In the genomic region with DNA sequence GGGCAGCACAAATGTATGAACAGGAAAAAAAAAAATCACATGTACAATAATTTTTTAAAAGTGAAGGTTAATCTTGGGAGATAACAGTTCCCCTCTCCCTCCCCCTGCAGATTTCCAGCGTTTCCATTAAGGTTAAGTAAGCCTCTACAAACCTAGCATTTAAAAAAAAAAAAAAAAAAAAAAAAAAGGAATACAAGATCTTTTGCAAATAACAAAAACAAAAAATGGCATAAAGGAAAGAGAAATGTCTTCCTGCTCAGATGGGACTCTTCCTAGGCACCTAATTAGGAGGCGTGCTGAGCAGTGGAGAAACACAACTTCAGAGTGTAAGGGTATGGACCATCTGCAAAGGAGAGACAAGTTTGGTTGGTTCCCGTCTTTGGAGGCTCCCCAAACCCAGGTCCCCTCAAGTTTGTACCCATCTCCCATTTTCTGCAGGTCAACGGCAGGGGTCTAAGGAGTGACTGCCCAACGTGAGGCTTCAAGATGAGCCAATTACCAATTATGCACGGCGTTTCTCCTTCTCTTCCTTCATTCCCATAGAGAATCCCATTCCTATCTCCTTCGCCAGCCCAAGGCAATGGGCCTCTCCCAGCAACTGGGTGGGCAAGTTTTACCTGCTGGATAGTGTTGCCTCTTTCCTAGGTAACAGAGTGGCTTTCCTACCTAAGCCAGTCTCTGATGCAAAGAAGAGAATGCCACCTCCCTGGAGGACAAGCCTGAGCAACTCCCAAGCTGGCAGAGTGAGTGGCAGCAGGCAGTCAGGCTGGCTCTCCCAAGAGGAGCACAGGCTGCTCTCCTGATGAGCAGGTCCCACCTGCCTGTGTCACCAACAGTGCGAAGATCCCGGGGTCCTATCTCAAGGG, we compare ENCODE assay signal across 1 cellular context.
TF ChIP-seq lines count a peak whose summit lies in the region.

No MANE protein-coding gene starts in this region.

TF ChIP-seq in WTC11, 78 proteins besides CTCF, POLR2A, EP300 and RAD21 (continued from another document):
- TF ChIP-seq AFF4 (CRISPR knock-in tag; IDR thresholded peaks at IDR 0.05; ENCODE audit: borderline replicate concordance) = no peak
- no peak for TF ChIP-seq MXD4 (CRISPR knock-in tag; IDR thresholded peaks at IDR 0.05; ENCODE audit: borderline replicate concordance)
- TF ChIP-seq NFE2L1 (CRISPR knock-in tag; IDR thresholded peaks at IDR 0.05) = no peak
- TF ChIP-seq ZNF121 (CRISPR knock-in tag; IDR thresholded peaks at IDR 0.05) = no peak
- no peak for TF ChIP-seq CREM (CRISPR knock-in tag; IDR thresholded peaks at IDR 0.05)
- TF ChIP-seq, protein P1, sequence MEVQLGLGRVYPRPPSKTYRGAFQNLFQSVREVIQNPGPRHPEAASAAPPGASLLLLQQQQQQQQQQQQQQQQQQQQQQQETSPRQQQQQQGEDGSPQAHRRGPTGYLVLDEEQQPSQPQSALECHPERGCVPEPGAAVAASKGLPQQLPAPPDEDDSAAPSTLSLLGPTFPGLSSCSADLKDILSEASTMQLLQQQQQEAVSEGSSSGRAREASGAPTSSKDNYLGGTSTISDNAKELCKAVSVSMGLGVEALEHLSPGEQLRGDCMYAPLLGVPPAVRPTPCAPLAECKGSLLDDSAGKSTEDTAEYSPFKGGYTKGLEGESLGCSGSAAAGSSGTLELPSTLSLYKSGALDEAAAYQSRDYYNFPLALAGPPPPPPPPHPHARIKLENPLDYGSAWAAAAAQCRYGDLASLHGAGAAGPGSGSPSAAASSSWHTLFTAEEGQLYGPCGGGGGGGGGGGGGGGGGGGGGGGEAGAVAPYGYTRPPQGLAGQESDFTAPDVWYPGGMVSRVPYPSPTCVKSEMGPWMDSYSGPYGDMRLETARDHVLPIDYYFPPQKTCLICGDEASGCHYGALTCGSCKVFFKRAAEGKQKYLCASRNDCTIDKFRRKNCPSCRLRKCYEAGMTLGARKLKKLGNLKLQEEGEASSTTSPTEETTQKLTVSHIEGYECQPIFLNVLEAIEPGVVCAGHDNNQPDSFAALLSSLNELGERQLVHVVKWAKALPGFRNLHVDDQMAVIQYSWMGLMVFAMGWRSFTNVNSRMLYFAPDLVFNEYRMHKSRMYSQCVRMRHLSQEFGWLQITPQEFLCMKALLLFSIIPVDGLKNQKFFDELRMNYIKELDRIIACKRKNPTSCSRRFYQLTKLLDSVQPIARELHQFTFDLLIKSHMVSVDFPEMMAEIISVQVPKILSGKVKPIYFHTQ (CRISPR knock-in tag; IDR thresholded peaks at IDR 0.05) = no peak
- no peak for TF ChIP-seq ATF1 (CRISPR knock-in tag; IDR thresholded peaks at IDR 0.05)
- TF ChIP-seq OVOL2 (CRISPR knock-in tag; IDR thresholded peaks at IDR 0.05; ENCODE audit: borderline replicate concordance) = no peak
- TF ChIP-seq PRRX2 (CRISPR knock-in tag; IDR thresholded peaks at IDR 0.05) = no peak
- TF ChIP-seq RORB (CRISPR knock-in tag; IDR thresholded peaks at IDR 0.05) = no peak
- no peak for TF ChIP-seq ATF3 (CRISPR knock-in tag; conservative IDR thresholded peaks at IDR 0.05)
- no peak for TF ChIP-seq FOXK1 (CRISPR knock-in tag; IDR thresholded peaks at IDR 0.05)
- TF ChIP-seq, protein P2, sequence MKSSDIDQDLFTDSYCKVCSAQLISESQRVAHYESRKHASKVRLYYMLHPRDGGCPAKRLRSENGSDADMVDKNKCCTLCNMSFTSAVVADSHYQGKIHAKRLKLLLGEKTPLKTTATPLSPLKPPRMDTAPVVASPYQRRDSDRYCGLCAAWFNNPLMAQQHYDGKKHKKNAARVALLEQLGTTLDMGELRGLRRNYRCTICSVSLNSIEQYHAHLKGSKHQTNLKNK (CRISPR knock-in tag; IDR thresholded peaks at IDR 0.05) = no peak
- TF ChIP-seq GRHL2 (CRISPR knock-in tag; IDR thresholded peaks at IDR 0.05; ENCODE audit: insufficient replicate concordance, severe bottlenecking) = no peak
- TF ChIP-seq USF1 (CRISPR knock-in tag; IDR thresholded peaks at IDR 0.05) = no peak
- no peak for TF ChIP-seq ZNF219 (CRISPR knock-in tag; IDR thresholded peaks at IDR 0.05; ENCODE audit: borderline replicate concordance)
- no peak for TF ChIP-seq CREB1 (CRISPR knock-in tag; IDR thresholded peaks at IDR 0.05)
TF ChIP-seq in WTC11: peak in this region for 0.
